Comparison of ENCODE assay signal across 22 cellular contexts in the genomic region with DNA sequence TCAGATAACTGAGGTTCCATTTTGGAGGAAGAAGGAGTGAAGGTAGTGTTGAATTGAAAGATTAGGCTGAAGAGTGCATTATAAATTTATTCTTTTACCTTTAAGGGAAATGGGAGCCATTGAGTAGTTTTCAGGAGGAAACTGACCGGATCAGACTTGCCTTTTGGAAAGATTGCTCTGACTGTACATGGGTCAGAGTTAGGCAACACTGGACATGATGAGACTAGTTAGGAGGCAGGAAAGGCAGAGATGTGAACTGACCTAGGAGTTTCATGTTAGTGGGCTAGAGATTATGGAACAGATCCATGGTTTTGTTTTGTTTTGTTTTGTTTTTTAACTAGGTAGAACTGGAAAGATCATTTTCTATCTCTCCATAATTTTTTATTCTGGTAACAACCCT.
"Had no signal": no experiment of that assay in that cellular context is flagged by ENCODE, and none has a peak within 500 bp of the region (broad histone marks: within the 10 kb centered on the region; RNA-seq: fewer than 3 reads in every experiment).

No MANE protein-coding gene starts in this region.

- H3K36me3 ChIP-seq: esophagus squamous epithelium, gastrocnemius medialis, left lung, sigmoid colon, stomach, thyroid gland had no signal

- H3K27ac ChIP-seq: gastrocnemius medialis, left lung, psoas muscle, sigmoid colon, stomach, thyroid gland had no signal

- H3K27me3 Mint-ChIP-seq: type B pancreatic cell had no signal

- H3K4me1 Mint-ChIP-seq: naive thymus-derived CD4-positive, alpha-beta T cell; stimulated activated effector memory CD8-positive, alpha-beta T cell treated with anti-CD3 and anti-CD28 coated beads, Interleukin-12 subunit alpha, Interleukin-12 subunit beta, amount 100 ng/mL, for 72 hours had no signal

- H3K9me3 Mint-ChIP-seq: naive thymus-derived CD4-positive, alpha-beta T cell; nephron; stimulated activated effector memory CD8-positive, alpha-beta T cell treated with anti-CD3 and anti-CD28 coated beads, Interleukin-12 subunit alpha, Interleukin-12 subunit beta, amount 100 ng/mL, for 72 hours; type B pancreatic cell had no signal

- H3K4me1 ChIP-seq: gastrocnemius medialis, left lung, psoas muscle, sigmoid colon, stomach, thyroid gland had no signal

- H3K27ac Mint-ChIP-seq: naive thymus-derived CD4-positive, alpha-beta T cell; nephron; stimulated activated effector memory CD8-positive, alpha-beta T cell treated with anti-CD3 and anti-CD28 coated beads, Interleukin-12 subunit alpha, Interleukin-12 subunit beta, amount 100 ng/mL, for 72 hours; type B pancreatic cell had no signal

- H3K4me3 ChIP-seq: esophagus squamous epithelium, gastrocnemius medialis, left lung, psoas muscle, sigmoid colon, stomach, thyroid gland had no signal

- ATAC-seq: gastrocnemius medialis; left lung; naive thymus-derived CD4-positive, alpha-beta T cell; psoas muscle; right cardiac atrium; stimulated activated effector memory CD8-positive, alpha-beta T cell treated with anti-CD3 and anti-CD28 coated beads, Interleukin-12 subunit alpha, Interleukin-12 subunit beta, amount 100 ng/mL, for 72 hours had no signal

- H3K9me3 ChIP-seq: esophagus squamous epithelium, gastrocnemius medialis, left lung, psoas muscle, sigmoid colon, stomach, thyroid gland had no signal

- H3K4me3 Mint-ChIP-seq: naive thymus-derived CD4-positive, alpha-beta T cell; nephron; stimulated activated effector memory CD8-positive, alpha-beta T cell treated with anti-CD3 and anti-CD28 coated beads, Interleukin-12 subunit alpha, Interleukin-12 subunit beta, amount 100 ng/mL, for 72 hours; type B pancreatic cell had no signal

- H3K27me3 ChIP-seq: esophagus squamous epithelium, gastrocnemius medialis, left lung, sigmoid colon, stomach, thyroid gland had no signal

- DNase-seq: cerebellar nuclear complex; cortex of kidney; esophagus squamous epithelium; gastrocnemius medialis; head of caudate nucleus; kidney; left lung; mesendoderm; midbrain; naive thymus-derived CD4-positive, alpha-beta T cell; nucleus accumbens; psoas muscle; right cardiac atrium; sigmoid colon; stimulated activated CD4-positive, alpha-beta T cell treated with anti-CD3 and anti-CD28 coated beads, Interleukin-2, amount 100 ng/mL, for 24 hours; stimulated activated CD4-positive, alpha-beta T cell treated with anti-CD3 and anti-CD28 coated beads, Interleukin-4, amount 100 ng/mL, for 24 hours; stimulated activated naive CD4-positive, alpha-beta T cell treated with Interleukin-2 at 50 U/mL for 16 hours; stomach; thyroid gland had no signal

- H3K36me3 Mint-ChIP-seq: naive thymus-derived CD4-positive, alpha-beta T cell; stimulated activated effector memory CD8-positive, alpha-beta T cell treated with anti-CD3 and anti-CD28 coated beads, Interleukin-12 subunit alpha, Interleukin-12 subunit beta, amount 100 ng/mL, for 72 hours had no signal
